Comparison of ENCODE assay signal across 8 cellular contexts in the genomic region with DNA sequence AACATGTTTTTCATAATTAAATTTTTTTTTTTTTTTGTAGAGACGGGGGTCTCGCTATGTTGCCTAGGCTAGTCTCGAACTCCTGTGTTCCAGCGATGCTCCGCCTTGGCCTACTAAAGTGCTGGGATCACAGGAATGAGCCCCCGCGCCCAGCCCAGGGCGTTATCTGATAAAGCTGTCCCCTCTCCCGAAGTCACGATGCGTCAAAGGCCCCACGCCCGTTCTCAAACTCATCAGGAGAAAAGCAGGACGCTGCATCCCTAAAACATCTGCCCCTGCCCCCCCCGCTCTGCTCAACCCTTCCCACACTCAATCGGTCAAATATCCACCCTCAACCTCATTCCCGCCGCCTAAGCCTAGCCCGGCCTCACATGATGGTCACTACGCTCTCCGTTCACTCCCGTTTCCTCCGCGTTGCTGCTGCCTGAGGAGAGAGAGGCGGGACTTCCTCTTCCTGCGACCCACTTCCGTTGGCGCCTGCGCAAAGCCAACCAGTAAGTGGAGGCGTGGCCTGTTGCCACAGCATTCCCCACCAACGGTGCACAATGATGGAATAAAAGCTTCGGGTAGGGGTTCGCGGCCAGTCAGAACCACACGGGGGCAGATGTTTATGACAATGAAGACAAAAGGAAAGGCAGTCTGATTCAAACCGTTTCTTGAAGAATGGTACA. TPM values are rescaled to one million over a fixed set of nuclear protein-coding genes. Genes with fewer than 3 reads are reported as not detected.
A peak's percentile ranks its signal among the peaks of the same experiment; 100 is the strongest.
DNase-seq lines count a peak whose midpoint lies in the region; ATAC-seq and TF ChIP-seq lines count a peak whose summit lies in the region.

A gene (minus strand): TSS at position 438 of the 671 bp plus-strand sequence. CDS start 65 bp downstream, at position 373.

- H3K79me2 ChIP-seq in GM23248 (ENCODE audit: insufficient read depth) = peaks cover 35% of the 10 kb centered on the region
- H3K79me2 ChIP-seq in Karpas-422 (ENCODE audit: low read length) = peaks cover 51% of the 10 kb centered on the region
- peaks cover 12% of the 10 kb centered on the region for H3K79me2 ChIP-seq in neural cell (replicated peaks; ENCODE audit: insufficient read depth, low read length)

- CTCF ChIA-PET in RWPE1 (lab: Yijun Ruan, JAX) = interaction anchor here (0.6 to 2.4 kb wide), 7 partner anchors 10 to 354 kb away, joined by 3 to 10 read pairs (median 5); no protein-coding TSS in a partner anchor

- H3K27ac Mint-ChIP-seq in stimulated activated naive CD8-positive, alpha-beta T cell treated with anti-CD3 and anti-CD28 coated beads, Interleukin-15, amount 100 ng/mL, for 72 hours = peak within 1 kb of the TSS; percentile 98 to 100

- H4K20me1 ChIP-seq in GM23248 (ENCODE audit: insufficient read depth) (no peaks in the 10 kb centered on the region), Karpas-422 (ENCODE audit: insufficient read depth, low read depth, low read length) (peaks cover 16% of the 10 kb centered on the region), neural cell (ENCODE audit: insufficient read depth) (no peaks in the 10 kb centered on the region)

- peak within 1 kb of the TSS; percentile 95 for H3K9ac ChIP-seq in GM23248
- H3K9ac ChIP-seq in Karpas-422 (ENCODE audit: low read length) = peak within 1 kb of the TSS; percentile 96
- H3K9ac ChIP-seq in neural cell (ENCODE audit: low read length) = peak within 1 kb of the TSS; percentile 88

- H3K4me2 ChIP-seq in GM23248 (ENCODE audit: unreplicated experiment) = peak within 1 kb of the TSS; percentile 93
- peak within 1 kb of the TSS; percentile 98 for H3K4me2 ChIP-seq in Karpas-422 (ENCODE audit: low read depth, low read length, poor library complexity, severe bottlenecking)
- H3K4me2 ChIP-seq in neural cell (ENCODE audit: low read length) = peak within 1 kb of the TSS; percentile 93

- peak within 1 kb of the TSS; percentile 89 for H3K27ac ChIP-seq in GM23248
- peak within 1 kb of the TSS; percentile 87 for H3K27ac ChIP-seq in Karpas-422 (ENCODE audit: low read length)
- H3K27ac ChIP-seq in RWPE1 = peak within 1 kb of the TSS; percentile 89
- peak within 1 kb of the TSS; percentile 87 for H3K27ac ChIP-seq in neural cell (ENCODE audit: low read length)

- ATAC-seq in stimulated activated naive CD8-positive, alpha-beta T cell treated with anti-CD3 and anti-CD28 coated beads, Interleukin-15, amount 100 ng/mL, for 72 hours = peak; percentile 59

- TF ChIP-seq CTCF in RWPE1 (conservative IDR thresholded peaks at IDR 0.05; ENCODE audit: low read depth) = no peak
- TF ChIP-seq CTCF in fibroblast of villous mesenchyme (IDR thresholded peaks at IDR 0.05; ENCODE audit: insufficient read depth, low read depth, low read length) = no peak
- TF ChIP-seq CTCF in neural cell (IDR thresholded peaks at IDR 0.05; ENCODE audit: poor library complexity, severe bottlenecking) = no peak

- TF ChIP-seq RAD21 in neural cell (conservative IDR thresholded peaks at IDR 0.05) = peak; percentile 45

- no peaks in the 10 kb centered on the region for H3F3A ChIP-seq in GM23248 (ENCODE audit: insufficient read depth)
- H3F3A ChIP-seq in neural cell (ENCODE audit: insufficient read depth, low read length, poor library complexity, severe bottlenecking) = no peaks in the 10 kb centered on the region

- H2AFZ ChIP-seq in GM23248 (peak within 1 kb of the TSS; percentile 92), Karpas-422 (ENCODE audit: low read length) (peak within 1 kb of the TSS; percentile 88; the same call in 1 of the 2 replicates), neural cell (ENCODE audit: low read depth, low read length) (peak within 1 kb of the TSS; percentile 83)

- in situ Hi-C loops in GM23248 (cut with MboI) = no loop called here

- H3K4me1 Mint-ChIP-seq in stimulated activated naive CD8-positive, alpha-beta T cell treated with anti-CD3 and anti-CD28 coated beads, Interleukin-15, amount 100 ng/mL, for 72 hours = peaks cover 41% of the 10 kb centered on the region

- H3K27me3 ChIP-seq in GM23248 (replicated peaks; ENCODE audit: insufficient read depth) (no peaks in the 10 kb centered on the region), Karpas-422 (ENCODE audit: low read length) (no peaks in the 10 kb centered on the region), neural cell (ENCODE audit: insufficient read depth, low read depth, low read length) (no peaks in the 10 kb centered on the region)

- peak within 1 kb of the TSS; percentile 98 to 99 for H3K4me3 Mint-ChIP-seq in stimulated activated naive CD8-positive, alpha-beta T cell treated with anti-CD3 and anti-CD28 coated beads, Interleukin-15, amount 100 ng/mL, for 72 hours

- WGBS in GM23248 (ENCODE audit: low coverage in 1 of 2, low lambda C conversion rate in 2 of 2, missing lambda C conversion rate in 2 of 2), 2 experiments = 1% methylated on average over 35 to 36 of the region's 36 CpGs

- POLR2A ChIA-PET in RWPE1 (lab: Yijun Ruan, JAX; ENCODE audit: low non-redundant PET) = interaction anchor here (0.6 to 1.8 kb wide), 4 partner anchors 12 to 77 kb away, joined by 3 to 6 read pairs (median 3); a partner anchor contains a TSS

- H3K9me3 ChIP-seq in GM23248 (ENCODE audit: low read depth) (no peaks in the 10 kb centered on the region), Karpas-422 (ENCODE audit: low read length) (no peaks in the 10 kb centered on the region), neural cell (ENCODE audit: low read length) (no peaks in the 10 kb centered on the region)

- TF ChIP-seq EP300 in neural cell (conservative IDR thresholded peaks at IDR 0.05; ENCODE audit: poor library complexity, severe bottlenecking) = peak; percentile 21

- no peaks in the 10 kb centered on the region for H3K27me3 Mint-ChIP-seq in stimulated activated naive CD8-positive, alpha-beta T cell treated with anti-CD3 and anti-CD28 coated beads, Interleukin-15, amount 100 ng/mL, for 72 hours

- H3K36me3 ChIP-seq in GM23248 (ENCODE audit: low read depth) (peaks cover 12% of the 10 kb centered on the region; the same call in 1 of the 2 replicates), Karpas-422 (ENCODE audit: insufficient read depth, low read length) (peaks cover 22% of the 10 kb centered on the region), neural cell (ENCODE audit: insufficient read depth, low read length) (no peaks in the 10 kb centered on the region)

- peak; percentile 96 for DNase-seq in EL
- peak; percentile 98 for DNase-seq in GM23248
- DNase-seq in Karpas-422 = peak; percentile 97
- DNase-seq in RWPE1 (ENCODE audit: low spot score) = peak; percentile 94
- DNase-seq in activated gamma-delta T cell treated with Interleukin-2 at 50 U/mL for 16 hours = peak; percentile 90
- DNase-seq in fibroblast of villous mesenchyme (ENCODE audit: low read depth) = peak; percentile 97
- DNase-seq in stimulated activated naive CD8-positive, alpha-beta T cell treated with anti-CD3 and anti-CD28 coated beads, Interleukin-15, amount 100 ng/mL, for 72 hours = peak; percentile 93 to 94

- H3K9me3 Mint-ChIP-seq in stimulated activated naive CD8-positive, alpha-beta T cell treated with anti-CD3 and anti-CD28 coated beads, Interleukin-15, amount 100 ng/mL, for 72 hours = no peaks in the 10 kb centered on the region

- H3K4me1 ChIP-seq in GM23248 (ENCODE audit: insufficient read depth) = peaks cover 5% of the 10 kb centered on the region; the same call in 1 of the 2 replicates
- H3K4me1 ChIP-seq in Karpas-422 (ENCODE audit: low read length) = peaks cover 17% of the 10 kb centered on the region

- H3K4me3 ChIP-seq in GM23248 (peak within 1 kb of the TSS; percentile 86), Karpas-422 (ENCODE audit: low read length) (peak within 1 kb of the TSS; percentile 96), fibroblast of villous mesenchyme (ENCODE audit: low read depth, low read length) (peak within 1 kb of the TSS; percentile 93), neural cell (ENCODE audit: low read length) (peak within 1 kb of the TSS; percentile 92)

- H3K9me2 ChIP-seq in GM23248 (ENCODE audit: insufficient read depth) = no peaks in the 10 kb centered on the region
- H3K9me2 ChIP-seq in Karpas-422 (replicated peaks; ENCODE audit: insufficient read depth, low read length) = no peaks in the 10 kb centered on the region
- no peaks in the 10 kb centered on the region for H3K9me2 ChIP-seq in neural cell (ENCODE audit: insufficient read depth, low read length)

TF ChIP-seq in neural cell, 6 proteins besides CTCF, POLR2A, EP300 and RAD21:
- TF ChIP-seq POLR2AphosphoS5 (IDR thresholded peaks at IDR 0.05) (peak; percentile 99), EZH2 (IDR thresholded peaks at IDR 0.05; ENCODE audit: borderline replicate concordance, insufficient read depth, low read length, poor library complexity, severe bottlenecking) (no peak), MXI1 (conservative IDR thresholded peaks at IDR 0.05; ENCODE audit: poor library complexity, severe bottlenecking) (peak; percentile 98)
- TF ChIP-seq, protein P1, sequence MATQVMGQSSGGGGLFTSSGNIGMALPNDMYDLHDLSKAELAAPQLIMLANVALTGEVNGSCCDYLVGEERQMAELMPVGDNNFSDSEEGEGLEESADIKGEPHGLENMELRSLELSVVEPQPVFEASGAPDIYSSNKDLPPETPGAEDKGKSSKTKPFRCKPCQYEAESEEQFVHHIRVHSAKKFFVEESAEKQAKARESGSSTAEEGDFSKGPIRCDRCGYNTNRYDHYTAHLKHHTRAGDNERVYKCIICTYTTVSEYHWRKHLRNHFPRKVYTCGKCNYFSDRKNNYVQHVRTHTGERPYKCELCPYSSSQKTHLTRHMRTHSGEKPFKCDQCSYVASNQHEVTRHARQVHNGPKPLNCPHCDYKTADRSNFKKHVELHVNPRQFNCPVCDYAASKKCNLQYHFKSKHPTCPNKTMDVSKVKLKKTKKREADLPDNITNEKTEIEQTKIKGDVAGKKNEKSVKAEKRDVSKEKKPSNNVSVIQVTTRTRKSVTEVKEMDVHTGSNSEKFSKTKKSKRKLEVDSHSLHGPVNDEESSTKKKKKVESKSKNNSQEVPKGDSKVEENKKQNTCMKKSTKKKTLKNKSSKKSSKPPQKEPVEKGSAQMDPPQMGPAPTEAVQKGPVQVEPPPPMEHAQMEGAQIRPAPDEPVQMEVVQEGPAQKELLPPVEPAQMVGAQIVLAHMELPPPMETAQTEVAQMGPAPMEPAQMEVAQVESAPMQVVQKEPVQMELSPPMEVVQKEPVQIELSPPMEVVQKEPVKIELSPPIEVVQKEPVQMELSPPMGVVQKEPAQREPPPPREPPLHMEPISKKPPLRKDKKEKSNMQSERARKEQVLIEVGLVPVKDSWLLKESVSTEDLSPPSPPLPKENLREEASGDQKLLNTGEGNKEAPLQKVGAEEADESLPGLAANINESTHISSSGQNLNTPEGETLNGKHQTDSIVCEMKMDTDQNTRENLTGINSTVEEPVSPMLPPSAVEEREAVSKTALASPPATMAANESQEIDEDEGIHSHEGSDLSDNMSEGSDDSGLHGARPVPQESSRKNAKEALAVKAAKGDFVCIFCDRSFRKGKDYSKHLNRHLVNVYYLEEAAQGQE (IDR thresholded peaks at IDR 0.05; ENCODE audit: borderline replicate concordance) = peak; percentile 73
TF ChIP-seq in neural cell: peak in this region for 3.

RNA-seq across cellular contexts. Expression of the gene that starts here (rescaled TPM):
- total RNA-seq in GM23248 (2014; rRNA removed; shearing (Covaris generic)) = 129 and 152 TPM in 2 replicates
- polyA plus RNA-seq in GM23248 (2016; fragmentation: Nextera tagmentation; extraction: Ambion mirVana) (544 and 545 TPM in 2 replicates), neural cell (333 and 372 TPM in 2 replicates)
- total RNA-seq in Karpas-422 (2014; rRNA removed; shearing (Covaris generic); ENCODE audit: low replicate concordance) = 540 and 645 TPM in 2 replicates
- total RNA-seq in fibroblast of villous mesenchyme = 191 and 217 TPM in 2 replicates
- polyA minus RNA-seq in neural cell = 75.5 and 79.5 TPM in 2 replicates

Comparison
In these comparisons a context has a peak if more than half of its experiments do, and no peak if none do; other contexts are left out.
1. Peak in every context shown above with its lines: DNase-seq, ATAC-seq, H3K4me3 ChIP-seq and H3K27ac ChIP-seq.